ENCODE assay signal across 13 cellular contexts in the genomic region with DNA sequence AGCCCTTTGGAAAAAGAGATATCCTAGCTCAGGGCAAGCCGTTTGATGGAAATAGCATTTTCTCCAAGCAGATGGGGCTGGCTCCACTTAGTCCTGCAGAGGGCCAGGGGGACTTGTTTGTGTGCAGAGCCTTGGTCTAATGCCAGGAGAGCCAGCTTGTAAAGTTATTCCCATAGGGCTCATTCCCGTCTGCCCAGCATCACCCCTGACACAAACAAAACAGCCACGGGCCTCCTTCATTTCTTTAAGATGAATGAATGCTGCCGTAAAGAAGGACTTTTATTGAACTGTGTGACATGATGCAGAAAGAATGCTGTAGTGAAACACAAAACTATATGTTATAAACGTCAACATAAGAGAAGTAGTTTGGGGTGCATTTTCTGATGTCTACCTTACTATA. TPM values are rescaled to one million over a fixed set of nuclear protein-coding genes. Genes with fewer than 3 reads are reported as not detected.
A peak's percentile ranks its signal among the peaks of the same experiment; 100 is the strongest.
DNase-seq lines count a peak whose midpoint lies in the region; ATAC-seq and TF ChIP-seq lines count a peak whose summit lies in the region.
"Had no signal": no experiment of that assay in that cellular context is flagged by ENCODE, and none has a peak within 500 bp of the region (broad histone marks: within the 10 kb centered on the region; RNA-seq: fewer than 3 reads in every experiment).

No MANE protein-coding gene starts in this region.

- H2BK5ac ChIP-seq in neuronal stem cell (ENCODE audit: low read length): no peak overlapping the region

- H3K4me3 ChIP-seq in neuronal stem cell (ENCODE audit: low read length in 2 of 2) (no peak overlapping the region), H7 (ENCODE audit: insufficient read depth, low read depth, low read length) (no peak overlapping the region)

- H2AFZ ChIP-seq in neuronal stem cell (ENCODE audit: low read length): no peak overlapping the region

- H3K27ac ChIP-seq in neuronal stem cell (replicated peaks; ENCODE audit: low read length): no peak overlapping the region

- H3K79me1 ChIP-seq in neuronal stem cell (ENCODE audit: low read depth, low read length): peaks cover 2% of the 10 kb centered on the region

- no peak overlapping the region for H3K14ac ChIP-seq in neuronal stem cell (ENCODE audit: low read length)

- H3K4me1 ChIP-seq in neuronal stem cell (ENCODE audit: control insufficient read depth in 2 of 2, insufficient read depth in 1 of 2, low read depth in 1 of 2, low read length in 2 of 2): peaks cover 0 to 5% of the 10 kb centered on the region in 2 donors

- DNase-seq in DMS153 treated with DMSO at 0.1 percent for 48 hours (lab: John Stamatoyannopoulos, UW; ENCODE audit: unreplicated experiment): peak; percentile 80
- DNase-seq in NCI-H2081 (lab: John Stamatoyannopoulos, UW): peak; percentile 73 to 88
- peak; percentile 30 for DNase-seq in SK-N-DZ (ENCODE audit: low spot score)
- no peak for DNase-seq in mesothelial cell of epicardium (ENCODE audit: low spot score in 2 of 2, unreplicated experiment in 2 of 2)
- DNase-seq in neuronal stem cell (ENCODE audit: low spot score): no peak
- no peak for DNase-seq in H7
- DNase-seq in SKM-1 (lab: John Stamatoyannopoulos, UW; ENCODE audit: unreplicated experiment): no peak
- DNase-seq: CD8-positive, alpha-beta T cell had no signal

- H2AK5ac ChIP-seq in neuronal stem cell (ENCODE audit: low read depth, low read length): no peak overlapping the region

- no peaks in the 10 kb centered on the region for H3K36me3 Mint-ChIP-seq in mesothelial cell of epicardium
- H3K36me3 Mint-ChIP-seq: CD8-positive, alpha-beta T cell; IgD-negative memory B cell had no signal

- H3K4me3 Mint-ChIP-seq in mesothelial cell of epicardium: no peak overlapping the region
- H3K4me3 Mint-ChIP-seq: CD8-positive, alpha-beta T cell; dendritic cell treated with granulocyte-macrophage colony-stimulating factor and Interleukin-4, amounts not matched to agents 40 ng/mL and 50 ng/mL, for 4 days; IgD-negative memory B cell had no signal

- no peaks in the 10 kb centered on the region for H3K9me3 ChIP-seq in neuronal stem cell (replicated peaks in 1 of 2; ENCODE audit: control insufficient read depth in 2 of 2, insufficient read depth in 1 of 2, low read depth in 1 of 2, low read length in 2 of 2)

- H3K18ac ChIP-seq in neuronal stem cell (ENCODE audit: low read length): no peak overlapping the region

- peak overlapping the region; percentile 90 for H3K27ac Mint-ChIP-seq in mesothelial cell of epicardium
- H3K27ac Mint-ChIP-seq: CD8-positive, alpha-beta T cell; dendritic cell treated with granulocyte-macrophage colony-stimulating factor and Interleukin-4, amounts not matched to agents 40 ng/mL and 50 ng/mL, for 4 days; IgD-negative memory B cell had no signal

- no peak overlapping the region for H2BK12ac ChIP-seq in neuronal stem cell (ENCODE audit: low read length)

- H2BK15ac ChIP-seq in neuronal stem cell (ENCODE audit: low read length): no peak overlapping the region

- no peak overlapping the region for H4K8ac ChIP-seq in neuronal stem cell (ENCODE audit: low read depth, low read length)

- H3K36me3 ChIP-seq in neuronal stem cell (replicated peaks in 1 of 2; ENCODE audit: control insufficient read depth in 2 of 2, insufficient read depth in 2 of 2, low read length in 2 of 2): no peaks in the 10 kb centered on the region
- no peaks in the 10 kb centered on the region for H3K36me3 ChIP-seq in H7 (replicated peaks; ENCODE audit: control insufficient read depth, insufficient read depth, low read length)

- no CpG with 5 or more reads among the region's 5 CpGs for WGBS in neuronal stem cell (ENCODE audit: extremely low coverage in 2 of 2, insufficient read length in 2 of 2, insufficient replicate concordance in 1 of 2), 2 donors

- H3K4me2 ChIP-seq in neuronal stem cell (ENCODE audit: insufficient read depth, low read length, poor library complexity, severe bottlenecking): no peak overlapping the region

- H3K23ac ChIP-seq in neuronal stem cell (ENCODE audit: low read depth, low read length, poor library complexity): no peak overlapping the region

- H3K27me3 ChIP-seq in neuronal stem cell (ENCODE audit: control insufficient read depth in 3 of 3, insufficient read depth in 3 of 3, low read depth in 1 of 3, low read length in 3 of 3): no peaks in the 10 kb centered on the region
- H3K27me3 ChIP-seq in H7 (ENCODE audit: control insufficient read depth, insufficient read depth, low read length): peaks cover 2% of the 10 kb centered on the region; the same call in 1 of the 2 replicates

- peaks cover 54% of the 10 kb centered on the region for H3K4me1 Mint-ChIP-seq in mesothelial cell of epicardium
- H3K4me1 Mint-ChIP-seq: IgD-negative memory B cell had no signal

- ATAC-seq in HG03432 (IDR thresholded peaks at IDR 0.05; ENCODE audit: unreplicated experiment): no peak
- ATAC-seq: activated CD4-positive, CD25-positive, alpha-beta regulatory T cell treated with anti-CD3 and anti-CD28 coated beads, Interleukin-2, amount 50 U/mL, for 24 hours; CD8-positive, alpha-beta T cell; Panc1 had no signal

- TF ChIP-seq CTCF in mesothelial cell of epicardium (IDR thresholded peaks at IDR 0.05; ENCODE audit: unreplicated experiment): no peak

- no peaks in the 10 kb centered on the region for H3K9me3 Mint-ChIP-seq in mesothelial cell of epicardium
- H3K9me3 Mint-ChIP-seq: CD8-positive, alpha-beta T cell had no signal

- no peak overlapping the region for H3K4ac ChIP-seq in neuronal stem cell (ENCODE audit: low read length)

- no peaks in the 10 kb centered on the region for H3K27me3 Mint-ChIP-seq in mesothelial cell of epicardium (ENCODE audit: low read depth)

- no peak overlapping the region for H3K9ac ChIP-seq in neuronal stem cell (ENCODE audit: low read depth, low read length, poor library complexity)

- no peak overlapping the region for H2BK120ac ChIP-seq in neuronal stem cell (ENCODE audit: low read depth, low read length)

- no peak overlapping the region for H4K91ac ChIP-seq in neuronal stem cell (ENCODE audit: low read depth, low read length, poor library complexity)

RNA-seq across cellular contexts. Expression of a gene that starts 53.0 kb away (rescaled TPM):
- 23.3 and 34.2 TPM in 2 replicates for polyA plus RNA-seq in SK-N-DZ (2014; cell fraction: cytosol; rRNA removed)
- 25.5 and 50.4 TPM in 2 replicates for polyA plus RNA-seq in SK-N-DZ (2014; cell fraction: nucleus; rRNA removed)
- 137 to 141 TPM (median 139 TPM) in 3 replicates for total RNA-seq in mesothelial cell of epicardium
- 24.8 TPM for polyA plus RNA-seq in neuronal stem cell (2013, experiment 1 of 2)
- polyA plus RNA-seq in neuronal stem cell (2013, experiment 2 of 2): 26.5 TPM
- 5.7 and 7.1 TPM in 2 replicates for total RNA-seq in H7 (2014; rRNA removed; shearing (Covaris generic))
- polyA plus RNA-seq: IgD-negative memory B cell had no signal

Comparison
In these comparisons a context has a peak if more than half of its experiments do, and no peak if none do; other contexts are left out.
1. DNase-seq: peak in DMS153 treated with DMSO at 0.1 percent for 48 hours (single experiment), NCI-H2081 (2 of 2) and SK-N-DZ (single experiment); none in mesothelial cell of epicardium (0 of 2), neuronal stem cell (single experiment), H7 (single experiment) and SKM-1 (single experiment).
2. RNA of a gene that starts 53.0 kb away (total RNA-seq): 137 to 141 TPM in mesothelial cell of epicardium; 5.7 to 7.1 TPM in H7; every median in the first group is over 10 times any median in the second.